22 cellular contexts compared by ENCODE assay signal in the genomic region with DNA sequence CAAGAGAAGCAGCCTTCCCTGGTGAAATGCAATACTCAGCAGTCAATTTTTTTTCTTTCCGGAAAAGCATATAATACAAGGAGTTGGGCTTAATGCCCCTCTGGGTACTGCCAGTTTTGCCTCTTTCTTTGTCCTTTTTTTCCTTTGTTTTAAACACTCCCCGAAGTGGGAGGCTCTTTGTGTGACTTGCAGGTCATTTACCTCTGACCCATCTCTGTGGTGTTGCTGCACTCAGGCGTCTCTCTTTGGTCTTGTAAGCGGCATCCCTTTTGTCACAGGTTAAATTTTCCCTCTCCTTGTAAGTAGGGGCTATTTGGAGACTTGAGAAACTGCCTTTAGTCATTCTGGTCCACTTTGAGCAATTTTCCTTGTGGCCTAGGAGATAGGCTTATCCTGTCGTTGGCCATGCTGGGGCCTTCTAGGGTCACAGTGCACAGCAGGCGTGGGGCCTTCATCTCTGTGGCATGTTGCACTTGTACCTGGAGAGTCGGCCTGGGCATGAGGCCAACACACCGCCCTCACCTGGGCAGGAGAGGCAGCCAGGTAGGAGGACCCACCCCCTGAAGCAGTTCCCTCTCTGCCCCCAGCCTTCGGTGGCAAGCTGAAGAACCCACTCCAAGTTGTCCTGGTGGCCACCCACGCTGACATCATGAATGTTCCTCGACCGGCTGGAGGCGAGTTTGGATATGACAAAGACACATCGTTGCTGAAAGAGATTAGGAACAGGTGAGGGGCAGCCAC.
"Had no signal": no experiment of that assay in that cellular context is flagged by ENCODE, and none has a peak within 500 bp of the region (broad histone marks: within the 10 kb centered on the region; RNA-seq: fewer than 3 reads in every experiment).

No MANE protein-coding gene starts in this region.

- H3K27ac ChIP-seq: dorsolateral prefrontal cortex, heart left ventricle, parathyroid adenoma, prostate gland, sigmoid colon, skin epidermis, testis, transverse colon, uterus had no signal

- H3K4me3 ChIP-seq: dorsolateral prefrontal cortex, heart left ventricle, prostate gland, sigmoid colon, skin epidermis, testis, transverse colon, uterus had no signal

- H2AFZ ChIP-seq: parathyroid adenoma had no signal

- H3K36me3 ChIP-seq: prostate gland, transverse colon, uterus had no signal

- H3K9ac ChIP-seq: parathyroid adenoma had no signal

- DNase-seq: caudate nucleus; cortex of kidney; dorsolateral prefrontal cortex; effector CD8-positive, alpha-beta T cell; heart left ventricle; hippocampal formation; left colon; sigmoid colon; stimulated activated CD4-positive, alpha-beta T cell treated with anti-CD3 and anti-CD28 coated beads, Interleukin-2, amount 100 ng/mL, for 24 hours; stimulated activated CD4-positive, alpha-beta T cell treated with anti-CD3 and anti-CD28 coated beads, Interleukin-4, amount 100 ng/mL, for 4 hours; stimulated activated naive B cell treated with anti-CD40 and anti-IgM and Interleukin-4, amounts not matched to agents 10 μg/mL and 1 μg/mL and 100 μg/mL, for 72 hours; stimulated activated naive CD8-positive, alpha-beta T cell treated with anti-CD3 and anti-CD28 coated beads, Interleukin-15, amount 100 ng/mL, for 72 hours; testis; transverse colon; uterus had no signal

- ATAC-seq: esophagus mucosa; heart left ventricle; left colon; natural killer cell treated with Interleukin-12 subunit alpha and Interleukin-12 subunit beta and Interleukin-15 and Interleukin-18, amount 100 ng/mL, for 72 hours; stimulated activated naive B cell treated with anti-CD40 and anti-IgM and Interleukin-4, amounts not matched to agents 10 μg/mL and 1 μg/mL and 100 μg/mL, for 72 hours; stimulated activated naive CD8-positive, alpha-beta T cell treated with anti-CD3 and anti-CD28 coated beads, Interleukin-15, amount 100 ng/mL, for 72 hours had no signal

- H3K4me1 ChIP-seq: heart left ventricle, parathyroid adenoma, prostate gland, sigmoid colon, testis, transverse colon, uterus had no signal

- H3K9me3 ChIP-seq: prostate gland, sigmoid colon, testis, transverse colon, uterus had no signal

- H3K27me3 ChIP-seq: dorsolateral prefrontal cortex, heart left ventricle, sigmoid colon, testis, transverse colon, uterus had no signal

- FAIRE-seq: endometrium, frontal cortex had no signal

- H3K79me2 ChIP-seq: parathyroid adenoma had no signal
